1 cellular context compared by ENCODE assay signal in the genomic region with DNA sequence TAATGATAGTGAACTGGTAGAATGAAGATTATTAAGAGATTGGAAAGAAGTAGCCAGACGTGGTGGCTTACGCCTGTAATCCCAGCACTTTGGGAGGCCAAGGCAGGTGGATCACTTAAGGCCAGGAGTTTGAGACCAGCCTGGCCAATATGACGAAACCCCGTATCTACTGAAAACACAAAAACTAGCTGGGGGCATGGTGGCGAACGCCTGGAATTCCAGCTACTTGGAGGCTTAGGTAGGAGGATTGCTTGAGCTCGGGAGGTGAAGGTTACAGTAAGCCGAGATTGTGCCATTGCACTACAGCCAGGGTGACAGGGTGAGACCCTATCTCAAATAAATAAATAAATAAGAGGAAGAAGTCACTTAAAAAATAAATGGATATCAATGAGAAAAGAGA.
TF ChIP-seq lines count a peak whose summit lies in the region.

No MANE protein-coding gene starts in this region.

TF ChIP-seq in GM23338, 12 proteins besides CTCF, POLR2A, EP300 and RAD21:
- TF ChIP-seq CREB1 (CRISPR knock-in tag; IDR thresholded peaks at IDR 0.05; ENCODE audit: low read depth) (no peak), POLR2AphosphoS5 (IDR thresholded peaks at IDR 0.05; ENCODE audit: low read depth) (no peak), JUNB (IDR thresholded peaks at IDR 0.05; ENCODE audit: unreplicated experiment) (no peak), EZH2phosphoT487 (IDR thresholded peaks at IDR 0.05; ENCODE audit: unreplicated experiment) (no peak), ZNF114 (CRISPR knock-in tag; IDR thresholded peaks at IDR 0.05) (no peak), ZNF331 (CRISPR knock-in tag; IDR thresholded peaks at IDR 0.05; ENCODE audit: low read depth) (no peak), EZH2 (IDR thresholded peaks at IDR 0.05; ENCODE audit: low read depth, unreplicated experiment) (no peak), STAT1 (IDR thresholded peaks at IDR 0.05; ENCODE audit: unreplicated experiment) (no peak), NANOG (IDR thresholded peaks at IDR 0.05; ENCODE audit: borderline replicate concordance) (no peak)
- TF ChIP-seq, protein P1, sequence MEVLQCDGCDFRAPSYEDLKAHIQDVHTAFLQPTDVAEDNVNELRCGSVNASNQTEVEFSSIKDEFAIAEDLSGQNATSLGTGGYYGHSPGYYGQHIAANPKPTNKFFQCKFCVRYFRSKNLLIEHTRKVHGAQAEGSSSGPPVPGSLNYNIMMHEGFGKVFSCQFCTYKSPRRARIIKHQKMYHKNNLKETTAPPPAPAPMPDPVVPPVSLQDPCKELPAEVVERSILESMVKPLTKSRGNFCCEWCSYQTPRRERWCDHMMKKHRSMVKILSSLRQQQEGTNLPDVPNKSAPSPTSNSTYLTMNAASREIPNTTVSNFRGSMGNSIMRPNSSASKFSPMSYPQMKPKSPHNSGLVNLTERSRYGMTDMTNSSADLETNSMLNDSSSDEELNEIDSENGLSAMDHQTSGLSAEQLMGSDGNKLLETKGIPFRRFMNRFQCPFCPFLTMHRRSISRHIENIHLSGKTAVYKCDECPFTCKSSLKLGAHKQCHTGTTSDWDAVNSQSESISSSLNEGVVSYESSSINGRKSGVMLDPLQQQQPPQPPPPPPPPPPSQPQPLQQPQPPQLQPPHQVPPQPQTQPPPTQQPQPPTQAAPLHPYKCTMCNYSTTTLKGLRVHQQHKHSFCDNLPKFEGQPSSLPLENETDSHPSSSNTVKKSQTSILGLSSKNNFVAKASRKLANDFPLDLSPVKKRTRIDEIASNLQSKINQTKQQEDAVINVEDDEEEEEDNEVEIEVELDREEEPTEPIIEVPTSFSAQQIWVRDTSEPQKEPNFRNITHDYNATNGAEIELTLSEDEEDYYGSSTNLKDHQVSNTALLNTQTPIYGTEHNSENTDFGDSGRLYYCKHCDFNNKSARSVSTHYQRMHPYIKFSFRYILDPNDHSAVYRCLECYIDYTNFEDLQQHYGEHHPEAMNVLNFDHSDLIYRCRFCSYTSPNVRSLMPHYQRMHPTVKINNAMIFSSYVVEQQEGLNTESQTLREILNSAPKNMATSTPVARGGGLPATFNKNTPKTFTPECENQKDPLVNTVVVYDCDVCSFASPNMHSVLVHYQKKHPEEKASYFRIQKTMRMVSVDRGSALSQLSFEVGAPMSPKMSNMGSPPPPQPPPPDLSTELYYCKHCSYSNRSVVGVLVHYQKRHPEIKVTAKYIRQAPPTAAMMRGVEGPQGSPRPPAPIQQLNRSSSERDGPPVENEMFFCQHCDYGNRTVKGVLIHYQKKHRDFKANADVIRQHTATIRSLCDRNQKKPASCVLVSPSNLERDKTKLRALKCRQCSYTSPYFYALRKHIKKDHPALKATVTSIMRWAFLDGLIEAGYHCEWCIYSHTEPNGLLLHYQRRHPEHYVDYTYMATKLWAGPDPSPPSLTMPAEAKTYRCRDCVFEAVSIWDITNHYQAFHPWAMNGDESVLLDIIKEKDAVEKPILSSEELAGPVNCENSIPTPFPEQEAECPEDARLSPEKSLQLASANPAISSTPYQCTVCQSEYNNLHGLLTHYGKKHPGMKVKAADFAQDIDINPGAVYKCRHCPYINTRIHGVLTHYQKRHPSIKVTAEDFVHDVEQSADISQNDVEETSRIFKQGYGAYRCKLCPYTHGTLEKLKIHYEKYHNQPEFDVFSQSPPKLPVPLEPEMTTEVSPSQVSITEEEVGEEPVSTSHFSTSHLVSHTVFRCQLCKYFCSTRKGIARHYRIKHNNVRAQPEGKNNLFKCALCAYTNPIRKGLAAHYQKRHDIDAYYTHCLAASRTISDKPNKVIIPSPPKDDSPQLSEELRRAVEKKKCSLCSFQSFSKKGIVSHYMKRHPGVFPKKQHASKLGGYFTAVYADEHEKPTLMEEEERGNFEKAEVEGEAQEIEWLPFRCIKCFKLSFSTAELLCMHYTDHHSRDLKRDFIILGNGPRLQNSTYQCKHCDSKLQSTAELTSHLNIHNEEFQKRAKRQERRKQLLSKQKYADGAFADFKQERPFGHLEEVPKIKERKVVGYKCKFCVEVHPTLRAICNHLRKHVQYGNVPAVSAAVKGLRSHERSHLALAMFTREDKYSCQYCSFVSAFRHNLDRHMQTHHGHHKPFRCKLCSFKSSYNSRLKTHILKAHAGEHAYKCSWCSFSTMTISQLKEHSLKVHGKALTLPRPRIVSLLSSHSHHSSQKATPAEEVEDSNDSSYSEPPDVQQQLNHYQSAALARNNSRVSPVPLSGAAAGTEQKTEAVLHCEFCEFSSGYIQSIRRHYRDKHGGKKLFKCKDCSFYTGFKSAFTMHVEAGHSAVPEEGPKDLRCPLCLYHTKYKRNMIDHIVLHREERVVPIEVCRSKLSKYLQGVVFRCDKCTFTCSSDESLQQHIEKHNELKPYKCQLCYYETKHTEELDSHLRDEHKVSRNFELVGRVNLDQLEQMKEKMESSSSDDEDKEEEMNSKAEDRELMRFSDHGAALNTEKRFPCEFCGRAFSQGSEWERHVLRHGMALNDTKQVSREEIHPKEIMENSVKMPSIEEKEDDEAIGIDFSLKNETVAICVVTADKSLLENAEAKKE (CRISPR knock-in tag; IDR thresholded peaks at IDR 0.05): no peak
- TF ChIP-seq, protein P2, sequence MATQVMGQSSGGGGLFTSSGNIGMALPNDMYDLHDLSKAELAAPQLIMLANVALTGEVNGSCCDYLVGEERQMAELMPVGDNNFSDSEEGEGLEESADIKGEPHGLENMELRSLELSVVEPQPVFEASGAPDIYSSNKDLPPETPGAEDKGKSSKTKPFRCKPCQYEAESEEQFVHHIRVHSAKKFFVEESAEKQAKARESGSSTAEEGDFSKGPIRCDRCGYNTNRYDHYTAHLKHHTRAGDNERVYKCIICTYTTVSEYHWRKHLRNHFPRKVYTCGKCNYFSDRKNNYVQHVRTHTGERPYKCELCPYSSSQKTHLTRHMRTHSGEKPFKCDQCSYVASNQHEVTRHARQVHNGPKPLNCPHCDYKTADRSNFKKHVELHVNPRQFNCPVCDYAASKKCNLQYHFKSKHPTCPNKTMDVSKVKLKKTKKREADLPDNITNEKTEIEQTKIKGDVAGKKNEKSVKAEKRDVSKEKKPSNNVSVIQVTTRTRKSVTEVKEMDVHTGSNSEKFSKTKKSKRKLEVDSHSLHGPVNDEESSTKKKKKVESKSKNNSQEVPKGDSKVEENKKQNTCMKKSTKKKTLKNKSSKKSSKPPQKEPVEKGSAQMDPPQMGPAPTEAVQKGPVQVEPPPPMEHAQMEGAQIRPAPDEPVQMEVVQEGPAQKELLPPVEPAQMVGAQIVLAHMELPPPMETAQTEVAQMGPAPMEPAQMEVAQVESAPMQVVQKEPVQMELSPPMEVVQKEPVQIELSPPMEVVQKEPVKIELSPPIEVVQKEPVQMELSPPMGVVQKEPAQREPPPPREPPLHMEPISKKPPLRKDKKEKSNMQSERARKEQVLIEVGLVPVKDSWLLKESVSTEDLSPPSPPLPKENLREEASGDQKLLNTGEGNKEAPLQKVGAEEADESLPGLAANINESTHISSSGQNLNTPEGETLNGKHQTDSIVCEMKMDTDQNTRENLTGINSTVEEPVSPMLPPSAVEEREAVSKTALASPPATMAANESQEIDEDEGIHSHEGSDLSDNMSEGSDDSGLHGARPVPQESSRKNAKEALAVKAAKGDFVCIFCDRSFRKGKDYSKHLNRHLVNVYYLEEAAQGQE (IDR thresholded peaks at IDR 0.05; ENCODE audit: unreplicated experiment): no peak
- TF ChIP-seq, protein P3, sequence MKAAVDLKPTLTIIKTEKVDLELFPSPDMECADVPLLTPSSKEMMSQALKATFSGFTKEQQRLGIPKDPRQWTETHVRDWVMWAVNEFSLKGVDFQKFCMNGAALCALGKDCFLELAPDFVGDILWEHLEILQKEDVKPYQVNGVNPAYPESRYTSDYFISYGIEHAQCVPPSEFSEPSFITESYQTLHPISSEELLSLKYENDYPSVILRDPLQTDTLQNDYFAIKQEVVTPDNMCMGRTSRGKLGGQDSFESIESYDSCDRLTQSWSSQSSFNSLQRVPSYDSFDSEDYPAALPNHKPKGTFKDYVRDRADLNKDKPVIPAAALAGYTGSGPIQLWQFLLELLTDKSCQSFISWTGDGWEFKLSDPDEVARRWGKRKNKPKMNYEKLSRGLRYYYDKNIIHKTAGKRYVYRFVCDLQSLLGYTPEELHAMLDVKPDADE (IDR thresholded peaks at IDR 0.05): no peak
